ENCODE assay signal across 16 cellular contexts in the genomic region with DNA sequence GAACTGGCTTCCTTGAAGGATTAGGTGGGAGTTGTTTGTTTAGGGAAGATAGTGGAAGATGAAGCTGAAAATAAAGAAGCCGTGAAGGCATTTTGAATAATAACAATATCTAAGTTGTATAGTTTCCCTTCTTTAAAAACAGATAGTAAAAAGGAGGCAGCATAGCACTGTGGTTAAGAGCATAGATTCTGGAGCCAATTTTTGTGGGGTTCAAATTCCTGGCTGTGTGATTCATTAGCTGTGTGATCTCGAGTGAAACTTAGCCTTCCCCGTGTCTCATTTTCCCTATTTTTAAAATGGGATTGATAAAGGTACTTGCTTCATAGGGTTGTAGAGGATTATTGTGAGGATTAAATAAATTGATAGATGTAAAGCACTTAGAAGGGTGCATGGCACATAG.
A peak's percentile ranks its signal among the peaks of the same experiment; 100 is the strongest.
DNase-seq lines count a peak whose midpoint lies in the region; ATAC-seq, FAIRE-seq and TF ChIP-seq lines count a peak whose summit lies in the region.
"Had no signal": no experiment of that assay in that cellular context is flagged by ENCODE, and none has a peak within 500 bp of the region (broad histone marks: within the 10 kb centered on the region; RNA-seq: fewer than 3 reads in every experiment).

No MANE protein-coding gene starts in this region.

- no peak overlapping the region for H2AFZ ChIP-seq in OCI-LY1 (ENCODE audit: low read length)

- H3K27me3 ChIP-seq in OCI-LY1 (ENCODE audit: insufficient read depth, low read length) (no peaks in the 10 kb centered on the region), mesendoderm (ENCODE audit: insufficient read depth, low read length, poor library complexity) (no peaks in the 10 kb centered on the region)
- H3K27me3 ChIP-seq: SJSA1 had no signal

- H3K18ac ChIP-seq in mesendoderm (ENCODE audit: low read length): no peak overlapping the region

- no peak overlapping the region for H2AK5ac ChIP-seq in mesendoderm (ENCODE audit: low read length)

- WGBS in mesendoderm (ENCODE audit: extremely low coverage, insufficient coverage, low lambda C conversion rate): no CpG with 5 or more reads among the region's 3 CpGs

- H3K9ac ChIP-seq in OCI-LY1 (ENCODE audit: low read length) (peak overlapping the region; percentile 4; the same call in 1 of the 2 replicates), mesendoderm (ENCODE audit: low read length) (no peak overlapping the region)

- ATAC-seq in HG03196 (IDR thresholded peaks at IDR 0.05; ENCODE audit: unreplicated experiment) (no peak), HG02852 (IDR thresholded peaks at IDR 0.05; ENCODE audit: unreplicated experiment) (no peak)
- ATAC-seq: PC-3 had no signal

- no peak for TF ChIP-seq CTCF in OCI-LY1 (IDR thresholded peaks at IDR 0.05; ENCODE audit: low read length)

- H3K4ac ChIP-seq in mesendoderm (ENCODE audit: low read depth, low read length): no peak overlapping the region

- H4K20me1 ChIP-seq in OCI-LY1 (ENCODE audit: insufficient read depth, low read length): no peaks in the 10 kb centered on the region

- no peak overlapping the region for H2BK120ac ChIP-seq in mesendoderm (ENCODE audit: low read depth, low read length)

- no peaks in the 10 kb centered on the region for H3K9me3 ChIP-seq in OCI-LY1 (ENCODE audit: low read length)
- H3K9me3 ChIP-seq: SJSA1 had no signal

- H3K23ac ChIP-seq in mesendoderm (ENCODE audit: low read length): no peak overlapping the region

- H3K36me3 ChIP-seq in OCI-LY1 (ENCODE audit: insufficient read depth, low read length) (no peaks in the 10 kb centered on the region), mesendoderm (ENCODE audit: control insufficient read depth, insufficient read depth, low read length) (no peaks in the 10 kb centered on the region)
- H3K36me3 ChIP-seq: SJSA1 had no signal

- H3F3A ChIP-seq in OCI-LY1 (ENCODE audit: insufficient read depth, low read length): peaks cover 4% of the 10 kb centered on the region; the same call in 1 of the 2 replicates

- peak overlapping the region; percentile 30 for H3K56ac ChIP-seq in mesendoderm (ENCODE audit: low read length)

- H3K4me2 ChIP-seq in OCI-LY1 (ENCODE audit: low read length) (no peak overlapping the region; the same call in 1 of the 2 replicates), mesendoderm (ENCODE audit: low read length) (no peak overlapping the region)

- H3K79me2 ChIP-seq in OCI-LY1 (ENCODE audit: insufficient read depth, low read length) (no peaks in the 10 kb centered on the region), mesendoderm (ENCODE audit: control insufficient read depth, insufficient read depth, low read length) (no peaks in the 10 kb centered on the region)

- H3K27ac ChIP-seq in OCI-LY1 (ENCODE audit: low read depth, low read length, poor library complexity, severe bottlenecking) (peak overlapping the region; percentile 93), mesendoderm (ENCODE audit: low read depth, low read length) (no peak overlapping the region)
- H3K27ac ChIP-seq: SJSA1 had no signal

- H4K8ac ChIP-seq in mesendoderm (ENCODE audit: low read depth, low read length): no peak overlapping the region

- FAIRE-seq in endometrium (lab: Jason Lieb, UNC): peak; percentile 43
- FAIRE-seq: GM18507 had no signal

- H3K79me1 ChIP-seq in mesendoderm (ENCODE audit: low read length): no peaks in the 10 kb centered on the region

- H4K5ac ChIP-seq in mesendoderm (ENCODE audit: low read length): no peak overlapping the region

- H3K4me1 ChIP-seq in OCI-LY1 (ENCODE audit: insufficient read depth, low read length, severe bottlenecking): peaks cover 94% of the 10 kb centered on the region
- H3K4me1 ChIP-seq in mesendoderm (ENCODE audit: control insufficient read depth, low read depth, low read length): peaks cover 7% of the 10 kb centered on the region
- H3K4me1 ChIP-seq: SJSA1 had no signal

- H2BK5ac ChIP-seq in mesendoderm (ENCODE audit: low read length): no peak overlapping the region

- H3K4me3 ChIP-seq in OCI-LY1 (ENCODE audit: low read depth, low read length, poor library complexity, severe bottlenecking) (no peak overlapping the region), mesendoderm (ENCODE audit: low read length) (no peak overlapping the region)
- H3K4me3 ChIP-seq: SJSA1 had no signal

- DNase-seq in GM03348 (ENCODE audit: low spot score) (peak; percentile 30), mesendoderm (no peak), NCI-H2171 treated with DMSO at 0.1 percent for 48 hours (lab: John Stamatoyannopoulos, UW) (no peak), dermis blood vessel endothelial cell (no peak)
- DNase-seq: CD8-positive, alpha-beta memory T cell; Karpas-422; NCI-H1436 treated with DMSO at 0.1 percent for 48 hours; NCI-H345; NCI-H526 treated with DMSO at 0.1 percent for 48 hours had no signal

- H3K9me2 ChIP-seq in OCI-LY1 (ENCODE audit: low read depth, low read length): no peaks in the 10 kb centered on the region

- no peak overlapping the region for H2BK15ac ChIP-seq in mesendoderm (replicated peaks; ENCODE audit: low read depth)
